Comparison of ENCODE assay signal across 10 cellular contexts in genomic region chr20:2713285-2713684, GRCh38. TPM values are rescaled to one million over a fixed set of nuclear protein-coding genes. Genes with fewer than 3 reads are reported as not detected.
DNase-seq lines count a peak whose midpoint lies in the region; ATAC-seq, FAIRE-seq and TF ChIP-seq lines count a peak whose summit lies in the region.
"Had no signal": no experiment of that assay in that cellular context is flagged by ENCODE, and none has a peak within 500 bp of the region (broad histone marks: within the 10 kb centered on the region; RNA-seq: fewer than 3 reads in every experiment).

No MANE protein-coding gene starts in this region.

- no peak overlapping the region for H3K27ac Mint-ChIP-seq in CD4-positive, CD25-positive, alpha-beta regulatory T cell

- peak in 2 of 3 donors; percentile 57 for DNase-seq in CD4-positive, CD25-positive, alpha-beta regulatory T cell
- DNase-seq in GM19239 (ENCODE audit: insufficient read length, low spot score) (no peak), RPMI7951 (ENCODE audit: low read depth) (peak; percentile 31), islet precursor cell (peak; percentile 37), T-helper 1 cell (no peak), D341Med (ENCODE audit: low spot score) (no peak), A172 (ENCODE audit: low spot score) (no peak), RWPE1 (ENCODE audit: low spot score) (no peak)
- DNase-seq: NCI-H510A had no signal

- peak; percentile 21 for FAIRE-seq in GM19239 (lab: Jason Lieb, UNC)

- H3K36me3 Mint-ChIP-seq in CD4-positive, CD25-positive, alpha-beta regulatory T cell = no peaks in the 10 kb centered on the region

- H3K27me3 Mint-ChIP-seq in CD4-positive, CD25-positive, alpha-beta regulatory T cell = peaks cover 22% of the 10 kb centered on the region
- H3K27me3 Mint-ChIP-seq: central memory CD8-positive, alpha-beta T cell had no signal

- no peaks in the 10 kb centered on the region for H3K36me3 ChIP-seq in CD4-positive, CD25-positive, alpha-beta regulatory T cell (ENCODE audit: control insufficient read depth, insufficient read depth, low read length)

- peak in 1 of 2 donors; percentile 46 for ATAC-seq in CD4-positive, CD25-positive, alpha-beta regulatory T cell (ENCODE audit: low read depth in 2 of 2)

- no peak overlapping the region for H3K4me3 Mint-ChIP-seq in CD4-positive, CD25-positive, alpha-beta regulatory T cell
- H3K4me3 Mint-ChIP-seq: central memory CD8-positive, alpha-beta T cell had no signal

- CTCF ChIA-PET in RWPE1 (lab: Yijun Ruan, JAX) = interaction anchor here (0.7 to 1.7 kb wide), 4 partner anchors 11 to 287 kb away, joined by 3 to 4 read pairs (median 4); no protein-coding TSS in a partner anchor

- H3K27ac ChIP-seq in CD4-positive, CD25-positive, alpha-beta regulatory T cell (ENCODE audit: insufficient read depth, low read length, poor library complexity, severe bottlenecking) = no peak overlapping the region
- no peak overlapping the region for H3K27ac ChIP-seq in RWPE1

- H3K4me3 ChIP-seq in CD4-positive, CD25-positive, alpha-beta regulatory T cell (ENCODE audit: low read depth, low read length) = no peak overlapping the region

- POLR2A ChIA-PET in RWPE1 (lab: Yijun Ruan, JAX; ENCODE audit: low non-redundant PET) = no interaction called here

- H3K9me3 ChIP-seq in CD4-positive, CD25-positive, alpha-beta regulatory T cell (ENCODE audit: control insufficient read depth in 2 of 2, low read length in 2 of 2) = peaks cover 6% of the 10 kb centered on the region in 2 experiments

- peaks cover 0 to 2% (median 0%) of the 10 kb centered on the region in 7 donors for H3K9me3 Mint-ChIP-seq in CD4-positive, CD25-positive, alpha-beta regulatory T cell
- H3K9me3 Mint-ChIP-seq: central memory CD8-positive, alpha-beta T cell had no signal

- H3K27me3 ChIP-seq in CD4-positive, CD25-positive, alpha-beta regulatory T cell (ENCODE audit: control insufficient read depth, insufficient read depth, low read length) = peaks cover 12% of the 10 kb centered on the region

- TF ChIP-seq CTCF in RWPE1 (conservative IDR thresholded peaks at IDR 0.05; ENCODE audit: low read depth) = no peak

- H3K4me1 ChIP-seq in CD4-positive, CD25-positive, alpha-beta regulatory T cell (ENCODE audit: control insufficient read depth, insufficient read depth, low read length, poor library complexity, severe bottlenecking) = no peaks in the 10 kb centered on the region

- H3K4me1 Mint-ChIP-seq in CD4-positive, CD25-positive, alpha-beta regulatory T cell = no peaks in the 10 kb centered on the region
- H3K4me1 Mint-ChIP-seq: central memory CD8-positive, alpha-beta T cell had no signal

RNA-seq across cellular contexts. Expression of gene EBF4, which starts 20.7 kb away (rescaled TPM):
- total RNA-seq in CD4-positive, CD25-positive, alpha-beta regulatory T cell = 1.8 TPM
- under 1 TPM in 2 of 4 donors, not detected in 2; 0.36 to 0.76 TPM for polyA plus RNA-seq in CD4-positive, CD25-positive, alpha-beta regulatory T cell
- total RNA-seq in RPMI7951 (2014; rRNA removed; shearing (Covaris generic)) = 0.10 TPM in 1 of 2 replicates, not detected in the other
- total RNA-seq in A172 (2014; rRNA removed; shearing (Covaris generic)) = 5.2 and 7.2 TPM in 2 replicates

RNA-seq across cellular contexts. Expression of gene IDH3B, which starts 49.3 kb away (rescaled TPM):
- total RNA-seq in CD4-positive, CD25-positive, alpha-beta regulatory T cell = 113 TPM
- 100 to 1,000 TPM; 106 to 117 (median 110) TPM for polyA plus RNA-seq in CD4-positive, CD25-positive, alpha-beta regulatory T cell
- total RNA-seq in RPMI7951 (2014; rRNA removed; shearing (Covaris generic)) = 189 and 226 TPM in 2 replicates
- 258 and 260 TPM in 2 replicates for total RNA-seq in A172 (2014; rRNA removed; shearing (Covaris generic))

Comparison
In these comparisons a context has a peak if more than half of its experiments do, and no peak if none do; other contexts are left out.
1. DNase-seq: peak in CD4-positive, CD25-positive, alpha-beta regulatory T cell (2 of 3), RPMI7951 (single experiment) and islet precursor cell (single experiment); none in GM19239 (single experiment), T-helper 1 cell (0 of 5), D341Med (single experiment), A172 (single experiment) and RWPE1 (single experiment).